Comparison of ENCODE assay signal across 18 cellular contexts in genomic region chr1:59346429-59346828, GRCh38. TPM values are rescaled to one million over a fixed set of nuclear protein-coding genes. Genes with fewer than 3 reads are reported as not detected.
A peak's percentile ranks its signal among the peaks of the same experiment; 100 is the strongest.
DNase-seq lines count a peak whose midpoint lies in the region; ATAC-seq, FAIRE-seq and TF ChIP-seq lines count a peak whose summit lies in the region.
"Had no signal": no experiment of that assay in that cellular context is flagged by ENCODE, and none has a peak within 500 bp of the region (broad histone marks: within the 10 kb centered on the region; RNA-seq: fewer than 3 reads in every experiment).

No MANE protein-coding gene starts in this region.

- H3K79me2 ChIP-seq in H1 (ENCODE audit: control insufficient read depth in 1 of 2, insufficient read depth in 2 of 2, low read length in 2 of 2), result no peaks in the 10 kb centered on the region

- no peak overlapping the region for H2BK5ac ChIP-seq in H1 (ENCODE audit: low read depth, low read length)

- no peak overlapping the region for H3K4ac ChIP-seq in H1 (replicated peaks; ENCODE audit: insufficient read length, low read depth, low read length)

- POLR2A ChIA-PET in H1 (lab: Charles Lee; ENCODE audit: partially characterized antibody), result no interaction called here

- TF ChIP-seq EP300 in H1 (IDR thresholded peaks at IDR 0.05; ENCODE audit: borderline replicate concordance in 1 of 2, low read depth in 2 of 2, low read length in 2 of 2), result no peak

- H3K9me3 Mint-ChIP-seq in stimulated activated effector memory CD8-positive, alpha-beta T cell treated with anti-CD3 and anti-CD28 coated beads, Interleukin-12 subunit alpha, Interleukin-12 subunit beta, amount 100 ng/mL, for 72 hours, result no peaks in the 10 kb centered on the region
- H3K9me3 Mint-ChIP-seq: CD4-positive, alpha-beta T cell; H9 had no signal

- no peak overlapping the region for H3K56ac ChIP-seq in H1 (replicated peaks; ENCODE audit: insufficient read length, low read depth, low read length)

- no peak overlapping the region for H2BK20ac ChIP-seq in H1 (ENCODE audit: low read length)

- intact Hi-C loops in right lobe of liver (cut with DNase I), result no loop called here

- WGBS in H1 (ENCODE audit: extremely low coverage in 1 of 2, insufficient coverage in 1 of 2, insufficient read length in 1 of 2, insufficient replicate concordance in 2 of 2, low coverage in 1 of 2, low lambda C conversion rate in 2 of 2, missing lambda C conversion rate in 1 of 2), 2 experiments, result 93% methylated on average over 3 of the region's 3 CpGs; no CpG with 5 or more reads in 1 of the 2 experiments
- WGBS in right lobe of liver (ENCODE audit: insufficient coverage, low coverage, low lambda C conversion rate, missing lambda C conversion rate), result 28% methylated on average over 3 of the region's 3 CpGs

- TF ChIP-seq CTCF in H1 (IDR thresholded peaks at IDR 0.05; ENCODE audit: control extremely low read depth in 1 of 3, insufficient read depth in 1 of 3, low read depth in 1 of 3, low read length in 3 of 3) (no peak), right lobe of liver (IDR thresholded peaks at IDR 0.05) (no peak)

- no peak overlapping the region for H4K91ac ChIP-seq in H1 (replicated peaks; ENCODE audit: insufficient read length, low read length)

- no peak overlapping the region for H3K18ac ChIP-seq in H1 (ENCODE audit: extremely low read depth, low read length)

- no peaks in the 10 kb centered on the region for H3K27me3 ChIP-seq in H1 (replicated peaks in 1 of 4; ENCODE audit: control insufficient read depth in 3 of 4, extremely low read depth in 1 of 4, insufficient read depth in 3 of 4, low read length in 3 of 4)
- no peaks in the 10 kb centered on the region for H3K27me3 ChIP-seq in right lobe of liver

- 0 out of 2 replicates have a peak overlapping the region, but pooled peaks have one; percentile 25 for H2AK5ac ChIP-seq in H1 (ENCODE audit: low read depth, low read length)

- H3K4me1 Mint-ChIP-seq in stimulated activated effector memory CD8-positive, alpha-beta T cell treated with anti-CD3 and anti-CD28 coated beads, Interleukin-12 subunit alpha, Interleukin-12 subunit beta, amount 100 ng/mL, for 72 hours, result peaks cover 7% of the 10 kb centered on the region

- no peaks in the 10 kb centered on the region for H3K9me3 ChIP-seq in H1 (ENCODE audit: insufficient read depth in 2 of 2, low read depth in 1 of 2, low read length in 1 of 2)
- no peaks in the 10 kb centered on the region for H3K9me3 ChIP-seq in right lobe of liver
- H3K9me3 ChIP-seq: A549, Caco-2 had no signal

- H3K14ac ChIP-seq in H1 (ENCODE audit: insufficient read length), result no peak overlapping the region

- CTCF ChIA-PET in H1 (lab: Charles Lee; ENCODE audit: partially characterized antibody), result no interaction called here

- no peak overlapping the region for H2BK12ac ChIP-seq in H1 (ENCODE audit: low read depth, low read length)

- TF ChIP-seq RAD21 in H1 (IDR thresholded peaks at IDR 0.05 in 1 of 2, conservative IDR thresholded peaks at IDR 0.05 in 1 of 2; ENCODE audit: low read depth in 2 of 2, low read length in 2 of 2), result no peak

- no peak overlapping the region for H2BK15ac ChIP-seq in H1 (ENCODE audit: low read length)

- no peak overlapping the region for H3K4me2 ChIP-seq in H1 (ENCODE audit: insufficient read depth in 1 of 2, low read depth in 2 of 2, low read length in 2 of 2)
- H3K4me2 ChIP-seq: A549 had no signal

- H3K23ac ChIP-seq in H1 (ENCODE audit: insufficient read length), result no peak overlapping the region

- TF ChIP-seq POLR2A in GM12891 (IDR thresholded peaks at IDR 0.05; ENCODE audit: low read depth, low read length) (no peak), H1 (IDR thresholded peaks at IDR 0.05; ENCODE audit: control extremely low read depth in 1 of 2, low read depth in 2 of 2, low read length in 2 of 2) (no peak), right lobe of liver (IDR thresholded peaks at IDR 0.05) (no peak)

- H3K4me3 ChIP-seq in H1 (ENCODE audit: extremely low read depth in 1 of 4, insufficient read depth in 2 of 4, low read depth in 3 of 4, low read length in 4 of 4) (no peak overlapping the region), right lobe of liver (no peak overlapping the region)
- H3K4me3 ChIP-seq: A549 had no signal

- H3K36me3 Mint-ChIP-seq in stimulated activated effector memory CD8-positive, alpha-beta T cell treated with anti-CD3 and anti-CD28 coated beads, Interleukin-12 subunit alpha, Interleukin-12 subunit beta, amount 100 ng/mL, for 72 hours, result no peaks in the 10 kb centered on the region

- H4K8ac ChIP-seq in H1 (ENCODE audit: extremely low read depth, insufficient read depth, low read length), result no peak overlapping the region

- no peaks in the 10 kb centered on the region; a peak in 2 of 8 replicates for H3K36me3 ChIP-seq in H1 (ENCODE audit: control insufficient read depth in 2 of 4, insufficient read depth in 4 of 4, low read length in 3 of 4)
- H3K36me3 ChIP-seq in right lobe of liver, result peaks cover 0 to 3% (median 0%) of the 10 kb centered on the region in 4 donors

- no peak overlapping the region for H3K27ac Mint-ChIP-seq in stimulated activated effector memory CD8-positive, alpha-beta T cell treated with anti-CD3 and anti-CD28 coated beads, Interleukin-12 subunit alpha, Interleukin-12 subunit beta, amount 100 ng/mL, for 72 hours
- H3K27ac Mint-ChIP-seq: CD4-positive, alpha-beta T cell; H9 had no signal

- ATAC-seq in right lobe of liver, result peak; percentile 89 to 93 (median 91)
- ATAC-seq in HG02571 (IDR thresholded peaks at IDR 0.05; ENCODE audit: unreplicated experiment), result no peak
- ATAC-seq in stimulated activated effector memory CD8-positive, alpha-beta T cell treated with anti-CD3 and anti-CD28 coated beads, Interleukin-12 subunit alpha, Interleukin-12 subunit beta, amount 100 ng/mL, for 72 hours, result no peak
- ATAC-seq: A549 had no signal

- H4K5ac ChIP-seq in H1 (ENCODE audit: insufficient read length, low read depth, low read length), result no peak overlapping the region

- H2AFZ ChIP-seq in H1 (ENCODE audit: low read length), result no peak overlapping the region

- H3K4me1 ChIP-seq in H1 (replicated peaks in 1 of 4; ENCODE audit: control insufficient read depth in 3 of 4, insufficient read depth in 4 of 4, low read length in 3 of 4) (no peaks in the 10 kb centered on the region), right lobe of liver (peaks cover 0 to 20% (median 9%) of the 10 kb centered on the region in 4 donors)
- H3K4me1 ChIP-seq: A549, Caco-2 had no signal

- H3K79me1 ChIP-seq in H1 (ENCODE audit: low read depth, low read length), result no peaks in the 10 kb centered on the region

- DNase-seq in DMS53 (lab: John Stamatoyannopoulos, UW) (peak; percentile 26), DMS53 treated with DMSO at 0.1 percent for 48 hours (lab: John Stamatoyannopoulos, UW; ENCODE audit: unreplicated experiment) (no peak), GM12891 (ENCODE audit: insufficient read length, low spot score) (no peak), H1 (ENCODE audit: low read depth in 1 of 2, low spot score in 2 of 2) (no peak), right lobe of liver (no peak)
- no peak for DNase-seq in stimulated activated effector memory CD8-positive, alpha-beta T cell treated with anti-CD3 and anti-CD28 coated beads, Interleukin-12 subunit alpha, Interleukin-12 subunit beta, amount 100 ng/mL, for 72 hours (ENCODE audit: low spot score in 2 of 2)
- DNase-seq: AML-193; Caco-2; CD4-positive, alpha-beta T cell; DMS79 treated with DMSO at 0.1 percent for 48 hours; GF-D8; GOT3; H9 had no signal

- H3K23me2 ChIP-seq in H1 (ENCODE audit: low read depth, low read length), result no peaks in the 10 kb centered on the region

- H3K27ac ChIP-seq in H1 (ENCODE audit: low read depth, low read length) (no peak overlapping the region), right lobe of liver (no peak overlapping the region)
- H3K27ac ChIP-seq: 22Rv1, A549, C4-2B had no signal

- H3K4me3 Mint-ChIP-seq in stimulated activated effector memory CD8-positive, alpha-beta T cell treated with anti-CD3 and anti-CD28 coated beads, Interleukin-12 subunit alpha, Interleukin-12 subunit beta, amount 100 ng/mL, for 72 hours, result no peak overlapping the region
- H3K4me3 Mint-ChIP-seq: CD4-positive, alpha-beta T cell; H9 had no signal

- H4K20me1 ChIP-seq in H1 (replicated peaks in 1 of 2; ENCODE audit: control insufficient read depth in 1 of 2, insufficient read depth in 2 of 2, low read length in 2 of 2), result no peaks in the 10 kb centered on the region

- FAIRE-seq in GM12891 (lab: Jason Lieb, UNC) (peak; percentile 40), H1 (lab: Jason Lieb, UNC) (no peak)
- FAIRE-seq: A549, D721Med had no signal

- H3K9ac ChIP-seq in H1 (replicated peaks in 1 of 4; ENCODE audit: extremely low read depth in 1 of 4, low read depth in 3 of 4, low read length in 3 of 4), result no peak overlapping the region

- no peak overlapping the region for H2BK120ac ChIP-seq in H1 (replicated peaks; ENCODE audit: low read depth, low read length)

TF ChIP-seq in GM12891, 5 proteins besides CTCF, POLR2A, EP300 and RAD21:
- TF ChIP-seq POLR2AphosphoS5 (IDR thresholded peaks at IDR 0.05; ENCODE audit: low read depth, low read length), result no peak
- TF ChIP-seq SPI1 (IDR thresholded peaks at IDR 0.05; ENCODE audit: low read depth, low read length), result no peak
- no peak for TF ChIP-seq TAF1 (IDR thresholded peaks at IDR 0.05; ENCODE audit: low read depth, low read length)
TF ChIP-seq in GM12891: peak in this region for 0.

TF ChIP-seq in H1, 55 proteins besides CTCF, POLR2A, EP300 and RAD21 (continues in another document):
- no peak for TF ChIP-seq TAF7 (optimal IDR thresholded peaks at IDR 0.05; ENCODE audit: borderline replicate concordance, low read depth, low read length)
- no peak for TF ChIP-seq KDM5A (IDR thresholded peaks at IDR 0.05; ENCODE audit: low read length)
- TF ChIP-seq TCF12 (IDR thresholded peaks at IDR 0.05; ENCODE audit: low read depth, low read length), result no peak
- TF ChIP-seq TBP (IDR thresholded peaks at IDR 0.05; ENCODE audit: low read depth, low read length), result no peak
- TF ChIP-seq CBX8 (IDR thresholded peaks at IDR 0.05; ENCODE audit: borderline replicate concordance, low read depth, low read length), result no peak

RNA-seq across cellular contexts. Expression of gene FGGY, which starts 49.5 kb away (rescaled TPM):
- 9.6 TPM for polyA plus RNA-seq in GM12891 (2012; ENCODE audit: low read depth, missing spikeins)
- total RNA-seq in H1 (2021; fragmentation: NEBNext Ultra II Directional; extraction: Animal tissue kit (Norgen Biotek cat#: 25700)), result 10.3 and 13.8 TPM in 2 replicates
- 12.0 and 12.5 TPM in 2 replicates for polyA plus RNA-seq in H1 (2011; rRNA removed)
- 13.1 TPM for polyA plus RNA-seq in H1 (2011; cell fraction: cytosol; rRNA removed)
- polyA plus RNA-seq in H1 (2011; cell fraction: nucleus; rRNA removed), result 13.2 TPM
- 9.4 to 12.2 TPM (median 10.7 TPM) in 4 replicates for polyA plus RNA-seq in H1 (2012, experiment 1 of 2)
- 4.6 TPM for polyA plus RNA-seq in H1 (2012, experiment 2 of 2)
- 3.4 TPM for polyA plus RNA-seq in H1 (2013, experiment 1 of 2)
- polyA plus RNA-seq in H1 (2013, experiment 2 of 2), result 5.0 TPM
- 30.5 and 40.2 TPM in 2 replicates for polyA minus RNA-seq in H1 (2011; rRNA and poly(A)+ RNA removed)
- 11.7 TPM for polyA minus RNA-seq in H1 (2011; cell fraction: cytosol; rRNA and poly(A)+ RNA removed)
- polyA minus RNA-seq in H1 (2011; cell fraction: nucleus; rRNA and poly(A)+ RNA removed), result 58.0 TPM
- total RNA-seq in right lobe of liver, result 10 to 100 TPM; 45.5 to 84.2 (median 58.7) TPM

Comparison
In these comparisons a context has a peak if more than half of its experiments do, and no peak if none do; other contexts are left out.
1. ATAC-seq: peak in right lobe of liver (4 of 4); none in HG02571 (single experiment) and stimulated activated effector memory CD8-positive, alpha-beta T cell treated with anti-CD3 and anti-CD28 coated beads, Interleukin-12 subunit alpha, Interleukin-12 subunit beta, amount 100 ng/mL, for 72 hours (single experiment).